39 cellular contexts compared by ENCODE assay signal in genomic region chr5:81075041-81075440, GRCh38.
"Had no signal": no experiment of that assay in that cellular context is flagged by ENCODE, and none has a peak within 500 bp of the region (broad histone marks: within the 10 kb centered on the region; RNA-seq: fewer than 3 reads in every experiment).

No MANE protein-coding gene starts in this region.

- H3K4me3 Mint-ChIP-seq: activated naive CD4-positive, alpha-beta T cell treated with anti-CD3 and anti-CD28 coated beads, Interleukin-2, amount 10 ng/mL, durations not matched to agents 7 days and 5 days; activated naive CD4-positive, alpha-beta T cell treated with anti-CD3 and anti-CD28 coated beads, Interleukin-2, amount 50 U/mL, for 24 hours; activated naive CD8-positive, alpha-beta T cell; activated naive CD8-positive, alpha-beta T cell treated with anti-CD3 and anti-CD28 coated beads for 36 hours; activated naive CD8-positive, alpha-beta T cell treated with anti-CD3 and anti-CD28 coated beads, Interleukin-2, amount 10 ng/mL, durations not matched to agents 7 days and 5 days; activated naive CD8-positive, alpha-beta T cell treated with anti-CD3 and anti-CD28 coated beads, Interleukin-2, amount 50 U/mL, for 24 hours; activated T-cell treated with anti-CD3 and anti-CD28 coated beads, Interleukin-2, amount 50 U/mL, for 24 hours; activated T-cell treated with anti-CD3 and anti-CD28 coated beads, Interleukin-2, amount 50 U/mL, for 4 hours; activated T-cell treated with anti-CD3 and anti-CD28 coated beads, Interleukin-2, amount 50 U/mL, for 72 hours; activated T-helper 1 cell treated with anti-CD3 and anti-CD28 coated beads, Interleukin-12 subunit alpha, Interleukin-12 subunit beta, Interleukin-2, Interleukin-4 antibody, amounts not matched to agents 30 ng/mL and 10 ng/mL and 1 ng/mL, durations not matched to agents 14 hours and 24 hours and 36 hours; activated T-helper 17 cell treated with anti-CD3 and anti-CD28 coated beads, Interleukin-2, amount 50 U/mL, for 72 hours; brain; central memory CD8-positive, alpha-beta T cell had no signal

- H3K27ac ChIP-seq: adrenal gland, ascending aorta, body of pancreas, brain microvascular endothelial cell, breast epithelium, cardiac muscle cell had no signal

- H3K4me3 ChIP-seq: adrenal gland, ascending aorta, body of pancreas, breast epithelium, cardiac muscle cell had no signal

- H3K36me3 Mint-ChIP-seq: brain had no signal

- DNase-seq: activated effector memory CD4-positive, alpha-beta T cell treated with Interleukin-2 at 50 U/mL for 16 hours; activated gamma-delta T cell; activated gamma-delta T cell treated with Interleukin-2 at 50 U/mL for 16 hours; activated naive CD4-positive, alpha-beta T cell; activated naive CD4-positive, alpha-beta T cell treated with anti-CD3 and anti-CD28 coated beads, Interleukin-2, amount 10 ng/mL, durations not matched to agents 7 days and 5 days; activated naive CD4-positive, alpha-beta T cell treated with anti-CD3 and anti-CD28 coated beads, Interleukin-2, amount 50 U/mL, for 16 hours; activated naive CD4-positive, alpha-beta T cell treated with Interleukin-2 at 50 U/mL for 16 hours; activated naive CD8-positive, alpha-beta T cell treated with anti-CD3 and anti-CD28 coated beads for 36 hours; activated naive CD8-positive, alpha-beta T cell treated with anti-CD3 and anti-CD28 coated beads, Interleukin-2, amount 10 ng/mL, durations not matched to agents 7 days and 5 days; activated naive CD8-positive, alpha-beta T cell treated with anti-CD3 and anti-CD28 coated beads, Interleukin-2, amount 50 U/mL, for 24 hours; activated T-cell treated with anti-CD3 and anti-CD28 coated beads, Interleukin-2, amount 50 U/mL, for 1 hour; activated T-cell treated with anti-CD3 and anti-CD28 coated beads, Interleukin-2, amount 50 U/mL, for 24 hours; activated T-cell treated with anti-CD3 and anti-CD28 coated beads, Interleukin-2, amount 50 U/mL, for 4 hours; activated T-cell treated with anti-CD3 and anti-CD28 coated beads, Interleukin-2, amount 50 U/mL, for 48 hours; activated T-cell treated with anti-CD3 and anti-CD28 coated beads, Interleukin-2, amount 50 U/mL, for 72 hours; adrenal gland; amniotic stem cell; amygdala; anterior cingulate cortex; aorta; body of pancreas; brain microvascular endothelial cell; caudate nucleus; central memory CD4-positive, alpha-beta T cell; cerebellar nuclear complex had no signal

- H3K36me3 ChIP-seq: adrenal gland, ascending aorta, brain microvascular endothelial cell, breast epithelium, cardiac muscle cell had no signal

- H3K27ac Mint-ChIP-seq: activated naive CD4-positive, alpha-beta T cell treated with anti-CD3 and anti-CD28 coated beads, Interleukin-2, amount 10 ng/mL, durations not matched to agents 7 days and 5 days; activated naive CD4-positive, alpha-beta T cell treated with anti-CD3 and anti-CD28 coated beads, Interleukin-2, amount 50 U/mL, for 24 hours; activated naive CD4-positive, alpha-beta T cell treated with anti-CD3 and anti-CD28 coated beads, Interleukin-2, amount 50 U/mL, for 72 hours; activated naive CD8-positive, alpha-beta T cell; activated naive CD8-positive, alpha-beta T cell treated with anti-CD3 and anti-CD28 coated beads for 36 hours; activated naive CD8-positive, alpha-beta T cell treated with anti-CD3 and anti-CD28 coated beads, Interleukin-2, amount 10 ng/mL, durations not matched to agents 7 days and 5 days; activated naive CD8-positive, alpha-beta T cell treated with anti-CD3 and anti-CD28 coated beads, Interleukin-2, amount 50 U/mL, for 24 hours; activated T-cell treated with anti-CD3 and anti-CD28 coated beads, Interleukin-2, amount 50 U/mL, for 24 hours; activated T-cell treated with anti-CD3 and anti-CD28 coated beads, Interleukin-2, amount 50 U/mL, for 72 hours; activated T-helper 1 cell treated with anti-CD3 and anti-CD28 coated beads, Interleukin-12 subunit alpha, Interleukin-12 subunit beta, Interleukin-2, Interleukin-4 antibody, amounts not matched to agents 30 ng/mL and 10 ng/mL and 1 ng/mL, durations not matched to agents 14 hours and 24 hours and 36 hours; activated T-helper 17 cell treated with anti-CD3 and anti-CD28 coated beads, Interleukin-2, amount 50 U/mL, for 72 hours; activated T-helper 2 cell treated with anti-CD3 and anti-CD28 coated beads, Interferon-gamma antibody, Interleukin-2, Interleukin-4, amounts not matched to agents 10 μg/mL and 5 μg/mL and 100 μg/mL, durations not matched to agents 14 hours and 24 hours and 36 hours; brain had no signal

- H3K9me3 Mint-ChIP-seq: activated naive CD4-positive, alpha-beta T cell treated with anti-CD3 and anti-CD28 coated beads, Interleukin-2, amount 50 U/mL, for 24 hours; activated naive CD4-positive, alpha-beta T cell treated with anti-CD3 and anti-CD28 coated beads, Interleukin-2, amount 50 U/mL, for 72 hours; central memory CD8-positive, alpha-beta T cell had no signal

- H3K9me3 ChIP-seq: body of pancreas, breast epithelium had no signal

- H3K27me3 Mint-ChIP-seq: activated naive CD4-positive, alpha-beta T cell treated with anti-CD3 and anti-CD28 coated beads, Interleukin-2, amount 10 ng/mL, durations not matched to agents 7 days and 5 days; activated naive CD4-positive, alpha-beta T cell treated with anti-CD3 and anti-CD28 coated beads, Interleukin-2, amount 50 U/mL, for 24 hours; activated naive CD8-positive, alpha-beta T cell; activated naive CD8-positive, alpha-beta T cell treated with anti-CD3 and anti-CD28 coated beads for 36 hours; activated naive CD8-positive, alpha-beta T cell treated with anti-CD3 and anti-CD28 coated beads, Interleukin-2, amount 10 ng/mL, durations not matched to agents 7 days and 5 days; activated naive CD8-positive, alpha-beta T cell treated with anti-CD3 and anti-CD28 coated beads, Interleukin-2, amount 50 U/mL, for 24 hours; activated T-cell treated with anti-CD3 and anti-CD28 coated beads, Interleukin-2, amount 50 U/mL, for 24 hours; activated T-helper 17 cell treated with anti-CD3 and anti-CD28 coated beads, Interleukin-2, amount 50 U/mL, for 72 hours; central memory CD8-positive, alpha-beta T cell had no signal

- FAIRE-seq: astrocyte, bronchial epithelial cell, colon had no signal

- H3K4me1 Mint-ChIP-seq: activated naive CD4-positive, alpha-beta T cell treated with anti-CD3 and anti-CD28 coated beads, Interleukin-2, amount 10 ng/mL, durations not matched to agents 7 days and 5 days; activated naive CD4-positive, alpha-beta T cell treated with anti-CD3 and anti-CD28 coated beads, Interleukin-2, amount 50 U/mL, for 24 hours; activated naive CD8-positive, alpha-beta T cell treated with anti-CD3 and anti-CD28 coated beads for 36 hours; activated naive CD8-positive, alpha-beta T cell treated with anti-CD3 and anti-CD28 coated beads, Interleukin-2, amount 10 ng/mL, durations not matched to agents 7 days and 5 days; activated naive CD8-positive, alpha-beta T cell treated with anti-CD3 and anti-CD28 coated beads, Interleukin-2, amount 50 U/mL, for 24 hours; activated T-helper 17 cell treated with anti-CD3 and anti-CD28 coated beads, Interleukin-2, amount 50 U/mL, for 72 hours; brain; central memory CD8-positive, alpha-beta T cell had no signal

- H3K27me3 ChIP-seq: adrenal gland, ascending aorta, body of pancreas, brain microvascular endothelial cell, breast epithelium, cardiac muscle cell had no signal

- H3K4me1 ChIP-seq: adrenal gland, ascending aorta, body of pancreas, breast epithelium had no signal

- ATAC-seq: activated naive CD4-positive, alpha-beta T cell treated with anti-CD3 and anti-CD28 coated beads, Interleukin-2, amount 50 U/mL, for 72 hours; activated naive CD8-positive, alpha-beta T cell treated with anti-CD3 and anti-CD28 coated beads, Interleukin-2, amount 50 U/mL, for 24 hours; activated T-cell treated with anti-CD3 and anti-CD28 coated beads, Interleukin-2, amount 50 U/mL, for 4 hours; activated T-cell treated with anti-CD3 and anti-CD28 coated beads, Interleukin-2, amount 50 U/mL, for 72 hours; activated T-helper 17 cell treated with anti-CD3 and anti-CD28 coated beads, Interleukin-2, amount 50 U/mL, for 72 hours; body of pancreas had no signal
